ENCODE assay signal across 9 cellular contexts in the genomic region with DNA sequence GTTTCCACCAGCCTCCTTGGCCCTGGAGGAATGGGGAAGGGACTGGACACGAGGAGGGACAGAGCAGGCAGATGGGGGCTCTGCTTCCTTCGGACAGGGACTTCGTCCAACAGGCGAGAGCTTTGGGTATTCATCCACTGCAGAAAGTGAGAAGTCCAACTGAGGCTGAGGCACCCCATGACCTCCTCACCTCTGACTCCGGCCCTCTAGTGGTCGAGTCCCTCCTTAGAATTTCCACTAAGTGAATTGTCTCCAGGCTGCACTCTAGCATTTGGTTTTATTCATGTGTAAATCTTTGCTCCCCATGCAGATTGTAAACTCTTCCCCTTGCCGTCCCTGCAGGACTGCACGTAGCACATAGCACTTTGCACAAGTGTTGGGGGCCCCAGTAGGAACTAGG. TPM values are rescaled to one million over a fixed set of nuclear protein-coding genes. Genes with fewer than 3 reads are reported as not detected.
DNase-seq lines count a peak whose midpoint lies in the region; ATAC-seq and TF ChIP-seq lines count a peak whose summit lies in the region.
"Had no signal": no experiment of that assay in that cellular context is flagged by ENCODE, and none has a peak within 500 bp of the region (broad histone marks: within the 10 kb centered on the region; RNA-seq: fewer than 3 reads in every experiment).

No MANE protein-coding gene starts in this region.

- no peaks in the 10 kb centered on the region for H3K9me3 ChIP-seq in CD8-positive, alpha-beta T cell (ENCODE audit: low read length)

- peaks cover 41% of the 10 kb centered on the region for H3K36me3 Mint-ChIP-seq in CD8-positive, alpha-beta T cell
- peaks cover 28% of the 10 kb centered on the region for H3K36me3 Mint-ChIP-seq in neural crest cell (ENCODE audit: low read depth)

- H3K27me3 Mint-ChIP-seq in CD8-positive, alpha-beta T cell (ENCODE audit: low read depth): no peaks in the 10 kb centered on the region
- H3K27me3 Mint-ChIP-seq in neural crest cell (ENCODE audit: low read depth): no peaks in the 10 kb centered on the region

- no peak overlapping the region for H3K27ac Mint-ChIP-seq in CD8-positive, alpha-beta T cell
- H3K27ac Mint-ChIP-seq in neural crest cell (ENCODE audit: unreplicated experiment): no peak overlapping the region

- in situ Hi-C loops in brain microvascular endothelial cell (cut with HindIII; ENCODE audit: low pct_ligation_motif_present, low sequenced_read_pairs): no loop called here

- TF ChIP-seq POLR2A in NB4 (IDR thresholded peaks at IDR 0.05; ENCODE audit: extremely low read depth, insufficient read length) (no peak), GM18505 (IDR thresholded peaks at IDR 0.05; ENCODE audit: borderline replicate concordance, extremely low read depth, insufficient read depth, insufficient read length) (no peak)

- intact Hi-C loops in CD8-positive, alpha-beta T cell (cut with DNase I, micrococcal nuclease): no loop called here

- peak in 4 of 7 experiments; percentile 44 to 60 (median 46) for DNase-seq in CD8-positive, alpha-beta T cell
- DNase-seq in NB4 (ENCODE audit: low read depth) (peak; percentile 36), brain microvascular endothelial cell (no peak), neural crest cell (ENCODE audit: low read depth, low spot score) (peak; percentile 16), NCI-H524 treated with DMSO at 0.1 percent for 48 hours (lab: John Stamatoyannopoulos, UW) (no peak), middle frontal gyrus (ENCODE audit: extremely low spot score, low spot score) (no peak)
- DNase-seq: NCI-H69 had no signal

- POLR2A ChIA-PET in CD8-positive, alpha-beta T cell (lab: Charles Lee): interaction anchor here (2.0 kb wide), 1 partner anchor 11 kb away, joined by 5 read pairs; no protein-coding TSS in a partner anchor

- no peak overlapping the region for H3K27ac ChIP-seq in CD8-positive, alpha-beta T cell (ENCODE audit: low read depth, low read length)
- H3K27ac ChIP-seq in brain microvascular endothelial cell: no peak overlapping the region

- no peak overlapping the region for H3K4me3 Mint-ChIP-seq in CD8-positive, alpha-beta T cell
- no peak overlapping the region for H3K4me3 Mint-ChIP-seq in neural crest cell

- no peak for ATAC-seq in CD8-positive, alpha-beta T cell
- no peak for ATAC-seq in activated CD4-positive, CD25-positive, alpha-beta regulatory T cell treated with anti-CD3 and anti-CD28 coated beads, Interleukin-2, amount 50 U/mL, for 24 hours
- no peak for ATAC-seq in GM18505 (IDR thresholded peaks at IDR 0.05; ENCODE audit: unreplicated experiment)

- H3K27me3 ChIP-seq in CD8-positive, alpha-beta T cell (ENCODE audit: insufficient read depth, low read length): no peaks in the 10 kb centered on the region
- H3K27me3 ChIP-seq in brain microvascular endothelial cell (replicated peaks): no peaks in the 10 kb centered on the region

- TF ChIP-seq CTCF in CD8-positive, alpha-beta T cell (IDR thresholded peaks at IDR 0.05): peak; percentile 51
- peak; percentile 52 for TF ChIP-seq CTCF in NB4 (IDR thresholded peaks at IDR 0.05; ENCODE audit: low read depth, low read length)
- peak; percentile 60 for TF ChIP-seq CTCF in brain microvascular endothelial cell (IDR thresholded peaks at IDR 0.05; ENCODE audit: low read depth, low read length, missing control alignments)
- peak; percentile 55 for TF ChIP-seq CTCF in neural crest cell (conservative IDR thresholded peaks at IDR 0.05)

- peaks cover 7% of the 10 kb centered on the region for H3K9me3 Mint-ChIP-seq in CD8-positive, alpha-beta T cell
- peaks cover 9% of the 10 kb centered on the region for H3K9me3 Mint-ChIP-seq in neural crest cell

- H3K4me1 ChIP-seq in CD8-positive, alpha-beta T cell (ENCODE audit: insufficient read depth, low read length): no peaks in the 10 kb centered on the region

- CTCF ChIA-PET in CD8-positive, alpha-beta T cell (lab: Charles Lee): interaction anchor here (0.6 to 1.6 kb wide), 16 partner anchors 9 to 742 kb away, joined by 3 to 12 read pairs (median 3); no protein-coding TSS in a partner anchor

- H3K4me3 ChIP-seq in CD8-positive, alpha-beta T cell (ENCODE audit: low read depth, low read length): no peak overlapping the region
- H3K4me3 ChIP-seq in NB4 (ENCODE audit: low read depth, low read length) (no peak overlapping the region), brain microvascular endothelial cell (ENCODE audit: low read depth, low read length) (no peak overlapping the region)

- H3K36me3 ChIP-seq in CD8-positive, alpha-beta T cell (ENCODE audit: insufficient read depth, low read length): no peaks in the 10 kb centered on the region
- H3K36me3 ChIP-seq in brain microvascular endothelial cell (replicated peaks): peaks cover 9% of the 10 kb centered on the region

- H3K4me1 Mint-ChIP-seq in CD8-positive, alpha-beta T cell (ENCODE audit: low read depth): peaks cover 36% of the 10 kb centered on the region
- peaks cover 25% of the 10 kb centered on the region for H3K4me1 Mint-ChIP-seq in neural crest cell

RNA-seq across cellular contexts. Expression of a gene that starts 12.6 kb away (rescaled TPM):
- 1 to 10 TPM; 3.6 TPM for total RNA-seq in CD8-positive, alpha-beta T cell
- total RNA-seq in neural crest cell: 6.9 and 11.5 TPM in 2 replicates

RNA-seq across cellular contexts. Expression of a gene that starts 12.7 kb away (rescaled TPM):
- 10 to 100 TPM; 22.6 to 27.3 TPM for total RNA-seq in CD8-positive, alpha-beta T cell
- total RNA-seq in neural crest cell: 50.1 and 51.7 TPM in 2 replicates

Comparison
In these comparisons a context has a peak if more than half of its experiments do, and no peak if none do; other contexts are left out.
1. DNase-seq: peak in CD8-positive, alpha-beta T cell (4 of 7), NB4 (single experiment) and neural crest cell (single experiment); none in brain microvascular endothelial cell (single experiment), NCI-H524 treated with DMSO at 0.1 percent for 48 hours (single experiment) and middle frontal gyrus (single experiment).
2. Peak in every context shown above with its lines, with median percentiles within 50 percentile points of each other: CTCF ChIP-seq.